1 cellular context compared by ENCODE assay signal in the genomic region with DNA sequence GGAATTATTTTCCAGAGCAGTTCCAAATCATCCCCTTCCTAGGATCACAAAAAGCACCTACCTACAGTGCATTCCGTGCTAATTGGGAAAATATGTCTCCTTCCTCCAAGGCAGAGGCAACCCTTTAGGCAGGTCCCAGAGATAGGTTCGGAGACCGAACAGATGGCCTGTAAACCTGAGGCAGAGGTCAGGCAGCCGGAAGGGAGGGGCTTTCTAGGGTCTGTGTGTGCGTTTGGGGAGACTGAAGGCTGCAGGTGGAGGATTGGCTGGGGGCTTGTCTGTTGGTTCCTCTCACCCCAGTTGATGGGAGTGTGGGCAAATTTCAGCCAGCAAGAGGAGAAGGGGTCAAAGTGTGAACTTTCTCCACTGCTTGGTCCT.
TF ChIP-seq lines count a peak whose summit lies in the region.

No MANE protein-coding gene starts in this region.

TF ChIP-seq in HepG2, 621 proteins besides CTCF, POLR2A, EP300 and RAD21:
- TF ChIP-seq GATAD2A (CRISPR knock-in tag; IDR thresholded peaks at IDR 0.05): 0 out of 2 replicates have a peak, but pooled peaks have one; percentile 2
- TF ChIP-seq KAT8 (CRISPR knock-in tag; IDR thresholded peaks at IDR 0.05): no peak
- TF ChIP-seq, protein P1, sequence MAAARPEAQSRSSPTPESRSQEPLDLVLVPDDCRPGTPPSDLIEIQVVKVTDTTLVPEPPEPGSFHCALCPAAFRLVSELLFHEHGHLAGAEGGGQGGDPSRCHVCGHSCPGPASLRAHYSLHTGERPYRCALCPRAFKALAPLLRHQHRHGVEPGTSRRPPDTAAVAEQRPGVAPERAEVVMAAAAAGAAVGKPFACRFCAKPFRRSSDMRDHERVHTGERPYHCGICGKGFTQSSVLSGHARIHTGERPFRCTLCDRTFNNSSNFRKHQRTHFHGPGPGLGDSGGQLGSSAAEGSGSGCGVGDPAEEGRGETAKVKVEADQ (CRISPR knock-in tag; IDR thresholded peaks at IDR 0.05; ENCODE audit: borderline replicate concordance): 0 out of 2 replicates have a peak, but pooled peaks have one; percentile 50
- no peak for TF ChIP-seq ZNF274 (CRISPR knock-in tag; IDR thresholded peaks at IDR 0.05)
- TF ChIP-seq, protein P2, sequence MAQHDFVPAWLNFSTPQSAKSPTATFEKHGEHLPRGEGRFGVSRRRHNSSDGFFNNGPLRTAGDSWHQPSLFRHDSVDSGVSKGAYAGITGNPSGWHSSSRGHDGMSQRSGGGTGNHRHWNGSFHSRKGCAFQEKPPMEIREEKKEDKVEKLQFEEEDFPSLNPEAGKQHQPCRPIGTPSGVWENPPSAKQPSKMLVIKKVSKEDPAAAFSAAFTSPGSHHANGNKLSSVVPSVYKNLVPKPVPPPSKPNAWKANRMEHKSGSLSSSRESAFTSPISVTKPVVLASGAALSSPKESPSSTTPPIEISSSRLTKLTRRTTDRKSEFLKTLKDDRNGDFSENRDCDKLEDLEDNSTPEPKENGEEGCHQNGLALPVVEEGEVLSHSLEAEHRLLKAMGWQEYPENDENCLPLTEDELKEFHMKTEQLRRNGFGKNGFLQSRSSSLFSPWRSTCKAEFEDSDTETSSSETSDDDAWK (CRISPR knock-in tag; IDR thresholded peaks at IDR 0.05): no peak
- TF ChIP-seq HMG20A (CRISPR knock-in tag; IDR thresholded peaks at IDR 0.05; ENCODE audit: borderline replicate concordance): no peak
